ENCODE assay signal across 18 cellular contexts in the genomic region with DNA sequence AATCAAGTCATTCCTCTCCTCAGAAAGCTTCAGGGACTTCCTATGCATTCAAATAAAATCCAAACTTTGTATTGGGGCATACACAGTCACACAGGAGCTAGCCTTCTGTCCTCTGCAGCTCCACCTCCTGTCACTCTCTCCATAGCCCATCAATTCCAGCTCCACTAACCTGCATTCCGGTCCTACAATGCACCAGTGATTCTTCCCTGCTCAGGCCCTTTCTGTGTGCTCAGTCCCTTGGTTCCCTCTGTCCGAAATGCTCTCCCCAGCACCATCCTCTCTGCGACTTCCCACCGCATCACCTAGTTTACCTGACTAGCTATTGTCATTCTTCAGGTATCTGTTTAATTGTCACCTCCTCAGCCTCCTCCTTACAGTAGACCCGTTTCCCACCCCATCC. TPM values are rescaled to one million over a fixed set of nuclear protein-coding genes. Genes with fewer than 3 reads are reported as not detected.
DNase-seq lines count a peak whose midpoint lies in the region; ATAC-seq and TF ChIP-seq lines count a peak whose summit lies in the region.
"Had no signal": no experiment of that assay in that cellular context is flagged by ENCODE, and none has a peak within 500 bp of the region (broad histone marks: within the 10 kb centered on the region; RNA-seq: fewer than 3 reads in every experiment).

No MANE protein-coding gene starts in this region.

- peaks cover 6% of the 10 kb centered on the region for H3K9me3 Mint-ChIP-seq in glutamatergic neuron (ENCODE audit: unreplicated experiment)
- H3K9me3 Mint-ChIP-seq: CD8-positive, alpha-beta memory T cell; HFFc6; T-helper 1 cell treated with Interleukin-12 subunit alpha and Interleukin-12 subunit beta and Interleukin-4 antibody, amounts not matched to agents 30 μg/mL and 1 μg/mL, for 36 hours had no signal

- H4K91ac ChIP-seq in trophoblast cell (ENCODE audit: low read depth, low read length): no peak overlapping the region

- H3K36me3 ChIP-seq in transverse colon: no peaks in the 10 kb centered on the region
- no peaks in the 10 kb centered on the region for H3K36me3 ChIP-seq in trophoblast cell (ENCODE audit: control insufficient read depth in 1 of 2, insufficient read depth in 2 of 2, low read length in 2 of 2)
- H3K36me3 ChIP-seq: BLaER1, MG63 had no signal

- no peak overlapping the region for H3K23ac ChIP-seq in trophoblast cell (ENCODE audit: low read length)

- no peak overlapping the region for H3K18ac ChIP-seq in trophoblast cell (ENCODE audit: low read length)

- no peak for TF ChIP-seq EP300 in transverse colon (IDR thresholded peaks at IDR 0.05; ENCODE audit: low read depth)

- H3K14ac ChIP-seq in trophoblast cell (ENCODE audit: low read length): no peak overlapping the region

- H3K27ac Mint-ChIP-seq in glutamatergic neuron (ENCODE audit: unreplicated experiment): peak overlapping the region; percentile 71
- H3K27ac Mint-ChIP-seq: CD8-positive, alpha-beta memory T cell; HFFc6; T-helper 1 cell treated with Interleukin-12 subunit alpha and Interleukin-12 subunit beta and Interleukin-4 antibody, amounts not matched to agents 30 μg/mL and 1 μg/mL, for 36 hours had no signal

- peaks cover 0 to 21% (median 9%) of the 10 kb centered on the region in 4 donors for H3K4me1 ChIP-seq in transverse colon
- no peaks in the 10 kb centered on the region for H3K4me1 ChIP-seq in trophoblast cell (ENCODE audit: control insufficient read depth in 1 of 2, insufficient read depth in 2 of 2, low read length in 2 of 2)

- H3K27me3 Mint-ChIP-seq in glutamatergic neuron (ENCODE audit: unreplicated experiment): peaks cover 2% of the 10 kb centered on the region

- no peaks in the 10 kb centered on the region for H3K36me3 Mint-ChIP-seq in glutamatergic neuron (ENCODE audit: unreplicated experiment)

- H3K4me3 ChIP-seq in transverse colon: no peak overlapping the region
- H3K4me3 ChIP-seq in trophoblast cell (ENCODE audit: low read depth, low read length): no peak overlapping the region
- H3K4me3 ChIP-seq: BLaER1, MG63 had no signal

- H2BK120ac ChIP-seq in trophoblast cell (ENCODE audit: insufficient read depth, low read length, poor library complexity): no peak overlapping the region

- WGBS in transverse colon (ENCODE audit: low coverage in 1 of 2), 2 donors: 84 to 86% methylated on average over 4 to 5 of the region's 5 CpGs
- WGBS in trophoblast cell (ENCODE audit: extremely low coverage, insufficient coverage, insufficient read length): no CpG with 5 or more reads among the region's 5 CpGs

- no peak overlapping the region for H2BK5ac ChIP-seq in trophoblast cell (ENCODE audit: low read depth, low read length, poor library complexity)

- H2BK12ac ChIP-seq in trophoblast cell (ENCODE audit: low read length): no peak overlapping the region

- no peak overlapping the region for H4K8ac ChIP-seq in trophoblast cell (ENCODE audit: low read depth, low read length)

- H3K9me3 ChIP-seq in transverse colon (no peaks in the 10 kb centered on the region), trophoblast cell (ENCODE audit: insufficient read depth, low read depth, low read length) (no peaks in the 10 kb centered on the region)
- H3K9me3 ChIP-seq: BLaER1, MG63 had no signal

- no peak for ATAC-seq in GM18909 (IDR thresholded peaks at IDR 0.05; ENCODE audit: poor library complexity, unreplicated experiment)
- no peak for ATAC-seq in GM21619 (IDR thresholded peaks at IDR 0.05; ENCODE audit: unreplicated experiment)

- H2AFZ ChIP-seq in trophoblast cell (ENCODE audit: insufficient read depth, low read length, poor library complexity): no peak overlapping the region

- DNase-seq in NCI-H510A treated with DMSO at 0.1 percent for 48 hours (lab: John Stamatoyannopoulos, UW) (peak; percentile 32), NCI-H510A (lab: John Stamatoyannopoulos, UW) (no peak), HuH-7.5 (ENCODE audit: low spot score) (peak; percentile 22), glutamatergic neuron (no peak), transverse colon (no peak), trophoblast cell (no peak)
- DNase-seq: 8988T; CD8-positive, alpha-beta memory T cell; GOT3; HFFc6; MG63; NCI-H1105 treated with DMSO at 0.1 percent for 48 hours had no signal

- no peaks in the 10 kb centered on the region for H3K79me1 ChIP-seq in trophoblast cell (ENCODE audit: low read length)

- H4K12ac ChIP-seq in trophoblast cell (ENCODE audit: low read depth, low read length): no peak overlapping the region

- no peak overlapping the region for H3K4ac ChIP-seq in trophoblast cell (ENCODE audit: low read depth, low read length)

- H3K4me2 ChIP-seq in trophoblast cell (ENCODE audit: low read length): no peak overlapping the region
- H3K4me2 ChIP-seq: BLaER1, KMS-11 had no signal

- no peak for TF ChIP-seq POLR2A in transverse colon (IDR thresholded peaks at IDR 0.05)

- TF ChIP-seq CTCF in glutamatergic neuron (IDR thresholded peaks at IDR 0.05; ENCODE audit: partially characterized antibody, unreplicated experiment): no peak
- no peak for TF ChIP-seq CTCF in transverse colon (IDR thresholded peaks at IDR 0.05)

- H3K27ac ChIP-seq in transverse colon (peak overlapping the region in 3 of 4 donors; percentile 30 to 39 (median 31)), trophoblast cell (ENCODE audit: low read depth, low read length) (no peak overlapping the region)
- H3K27ac ChIP-seq: BLaER1, HL-60, KMS-11 had no signal

- H3K9ac ChIP-seq in trophoblast cell (ENCODE audit: low read length): no peak overlapping the region
- H3K9ac ChIP-seq: BLaER1, KMS-11 had no signal

- no peaks in the 10 kb centered on the region for H3K27me3 ChIP-seq in transverse colon
- H3K27me3 ChIP-seq in trophoblast cell (ENCODE audit: insufficient read depth, low read length): no peaks in the 10 kb centered on the region
- H3K27me3 ChIP-seq: BLaER1, MG63 had no signal

- H3K4me3 Mint-ChIP-seq in glutamatergic neuron (ENCODE audit: unreplicated experiment): no peak overlapping the region
- H3K4me3 Mint-ChIP-seq: CD8-positive, alpha-beta memory T cell; HFFc6; T-helper 1 cell treated with Interleukin-12 subunit alpha and Interleukin-12 subunit beta and Interleukin-4 antibody, amounts not matched to agents 30 μg/mL and 1 μg/mL, for 36 hours had no signal

- no peaks in the 10 kb centered on the region for H3K79me2 ChIP-seq in trophoblast cell (ENCODE audit: control insufficient read depth, insufficient read depth, low read length, poor library complexity)

- H3K4me1 Mint-ChIP-seq in glutamatergic neuron (ENCODE audit: low read depth, unreplicated experiment): peaks cover 24% of the 10 kb centered on the region
- H3K4me1 Mint-ChIP-seq: CD8-positive, alpha-beta memory T cell had no signal

- no peak overlapping the region for H2AK5ac ChIP-seq in trophoblast cell (ENCODE audit: low read length)

- in situ Hi-C loops in transverse colon (cut with MboI; ENCODE audit: low pct_ligation_motif_present in 1 of 4, low pct_unique_long_range_greater_than_20kb in 1 of 4, low sequenced_read_pairs in 3 of 4): no loop called here

- intact Hi-C loops in transverse colon (cut with DNase I; ENCODE audit: low total_unique reads): loop anchor here (10.0 kb wide), 1 partner anchor 745 kb away; no protein-coding TSS in a partner anchor

RNA-seq across cellular contexts. Expression of a gene that starts 26.4 kb away (rescaled TPM):
- 43.6 TPM for total RNA-seq in glutamatergic neuron (ENCODE audit: unreplicated experiment)
- 10 to 100 TPM in 3 of 4 donors, 1 to 10 TPM in 1; 1.4 to 22.9 (median 13.3) TPM for total RNA-seq in transverse colon
- 15.9 and 16.0 TPM in 2 replicates for polyA plus RNA-seq in trophoblast cell (2013)

Comparison
In these comparisons a context has a peak if more than half of its experiments do, and no peak if none do; other contexts are left out.
1. DNase-seq: peak in NCI-H510A treated with DMSO at 0.1 percent for 48 hours (single experiment) and HuH-7.5 (single experiment); none in NCI-H510A (single experiment), glutamatergic neuron (single experiment), transverse colon (single experiment) and trophoblast cell (0 of 2).